ENCODE assay signal across 8 cellular contexts in genomic region chr14:67571275-67571990, GRCh38. TPM values are rescaled to one million over a fixed set of nuclear protein-coding genes. Genes with fewer than 3 reads are reported as not detected.
DNase-seq lines count a peak whose midpoint lies in the region; ATAC-seq and TF ChIP-seq lines count a peak whose summit lies in the region.

No MANE protein-coding gene starts in this region.

- DNase-seq in NCI-H526 treated with DMSO at 0.1 percent for 48 hours (lab: John Stamatoyannopoulos, UW) (peak; percentile 49), dorsolateral prefrontal cortex (peak in 9 of 10 donors; percentile 63 to 79 (median 75)), memory B cell (ENCODE audit: low spot score in 2 of 2) (peak; percentile 62 to 72), GF-D8 (lab: John Stamatoyannopoulos, UW) (no peak)
- peak; percentile 74 to 78 for DNase-seq in activated CD4-positive, alpha-beta T cell treated with anti-CD3 and anti-CD28 coated beads, Interleukin-2, amount 50 U/mL, for 48 hours
- DNase-seq in stimulated activated CD8-positive, alpha-beta memory T cell treated with anti-CD3 and anti-CD28 coated beads, Interleukin-15, amount 100 ng/mL, for 4 hours (ENCODE audit: low read depth in 2 of 2): peak; percentile 24 to 42

- H3K4me3 Mint-ChIP-seq in memory B cell: no peak overlapping the region

- H3K79me2 ChIP-seq in DOHH2 (ENCODE audit: control insufficient read depth, low read length): no peaks in the 10 kb centered on the region

- H3K27me3 Mint-ChIP-seq in memory B cell: peaks cover 12% of the 10 kb centered on the region

- no peaks in the 10 kb centered on the region for H4K20me1 ChIP-seq in DOHH2 (ENCODE audit: control insufficient read depth, insufficient read depth, low read depth, low read length)

- H3K27me3 ChIP-seq in DOHH2 (ENCODE audit: control insufficient read depth, low read length): peaks cover 2% of the 10 kb centered on the region; the same call in 1 of the 2 replicates
- no peaks in the 10 kb centered on the region for H3K27me3 ChIP-seq in dorsolateral prefrontal cortex

- no peaks in the 10 kb centered on the region for H3K9me3 ChIP-seq in DOHH2 (ENCODE audit: control insufficient read depth, insufficient read depth, low read length)

- intact Hi-C loops in dorsolateral prefrontal cortex (cut with DNase I): loop anchor here (1.0 to 5.0 kb wide), 3 partner anchors 45 to 144 kb away; no protein-coding TSS in a partner anchor

- H3K4me2 ChIP-seq in DOHH2 (ENCODE audit: low read length): no peak overlapping the region

- H3K27ac ChIP-seq in DOHH2 (ENCODE audit: low read depth, low read length) (no peak overlapping the region), dorsolateral prefrontal cortex (peak overlapping the region in 48 of 59 donors; percentile 2 to 90 (median 74))

- H3K4me3 ChIP-seq in DOHH2 (ENCODE audit: low read length) (no peak overlapping the region), dorsolateral prefrontal cortex (no peak overlapping the region)

- H3K9me3 Mint-ChIP-seq in memory B cell: no peaks in the 10 kb centered on the region

- H3K4me1 ChIP-seq in DOHH2 (ENCODE audit: control insufficient read depth, low read length): no peaks in the 10 kb centered on the region

- H3K9me2 ChIP-seq in DOHH2 (replicated peaks; ENCODE audit: control insufficient read depth, low read length): no peaks in the 10 kb centered on the region

- no peaks in the 10 kb centered on the region for H3K36me3 Mint-ChIP-seq in memory B cell

- no peaks in the 10 kb centered on the region for H3K36me3 ChIP-seq in DOHH2 (ENCODE audit: control insufficient read depth, low read length)

- H3F3A ChIP-seq in DOHH2 (ENCODE audit: control insufficient read depth, insufficient read depth): no peaks in the 10 kb centered on the region

- peak; percentile 54 for ATAC-seq in HG02571 (IDR thresholded peaks at IDR 0.05; ENCODE audit: unreplicated experiment)
- peak; percentile 96 for ATAC-seq in memory B cell (ENCODE audit: low read depth)

- no peak overlapping the region for H3K27ac Mint-ChIP-seq in memory B cell

- peak; percentile 98 for TF ChIP-seq CTCF in DOHH2 (IDR thresholded peaks at IDR 0.05; ENCODE audit: low read depth, low read length, poor library complexity, severe bottlenecking)
- peak; percentile 53 to 91 (median 84) for TF ChIP-seq CTCF in dorsolateral prefrontal cortex (IDR thresholded peaks at IDR 0.05 in 54 of 56, conservative IDR thresholded peaks at IDR 0.05 in 2 of 56; ENCODE audit: low read depth in 1 of 56, partially characterized antibody in 56 of 56)

- peaks cover 7% of the 10 kb centered on the region for H3K4me1 Mint-ChIP-seq in memory B cell

RNA-seq across cellular contexts. Expression of gene PIGH, which starts 28.6 kb away (rescaled TPM):
- total RNA-seq in dorsolateral prefrontal cortex: 10 to 100 TPM; 19.8 to 43.6 (median 29.0) TPM

RNA-seq across cellular contexts. Expression of gene PLEKHH1, which starts 38.3 kb away (rescaled TPM):
- 100 to 1,000 TPM in 105 of 120 experiments, 10 to 100 TPM in 15; 42.5 to 965 (median 248) TPM for total RNA-seq in dorsolateral prefrontal cortex

RNA-seq across cellular contexts. Expression of gene ARG2, which starts 48.3 kb away (rescaled TPM):
- total RNA-seq in dorsolateral prefrontal cortex: 10 to 100 TPM in 106 of 120 experiments, 1 to 10 TPM in 14; 5.2 to 42.6 (median 14.9) TPM
